In genomic region chr21:32070693-32071330, GRCh38 we compare ENCODE assay signal across 21 cellular contexts.
"Had no signal": no experiment of that assay in that cellular context is flagged by ENCODE, and none has a peak within 500 bp of the region (broad histone marks: within the 10 kb centered on the region; RNA-seq: fewer than 3 reads in every experiment).

No MANE protein-coding gene starts in this region.

- H3K4me3 ChIP-seq: colonic mucosa, mucosa of descending colon, psoas muscle, right lobe of liver, suprapubic skin, thyroid gland, upper lobe of left lung, uterus had no signal

- H3K4me1 ChIP-seq: colonic mucosa, foreskin keratinocyte, psoas muscle, right lobe of liver, thyroid gland, upper lobe of left lung, uterus had no signal

- H3K27me3 ChIP-seq: colonic mucosa, foreskin keratinocyte, neutrophil, right lobe of liver, suprapubic skin, thyroid gland, upper lobe of left lung, uterus had no signal

- H3K27ac Mint-ChIP-seq: natural killer cell; stimulated activated effector memory CD8-positive, alpha-beta T cell treated with anti-CD3 and anti-CD28 coated beads, Interleukin-12 subunit alpha, Interleukin-12 subunit beta, amount 100 ng/mL, for 72 hours had no signal

- H3K36me3 Mint-ChIP-seq: natural killer cell; stimulated activated effector memory CD8-positive, alpha-beta T cell treated with anti-CD3 and anti-CD28 coated beads, Interleukin-12 subunit alpha, Interleukin-12 subunit beta, amount 100 ng/mL, for 72 hours had no signal

- H3K4me1 Mint-ChIP-seq: natural killer cell; stimulated activated effector memory CD8-positive, alpha-beta T cell treated with anti-CD3 and anti-CD28 coated beads, Interleukin-12 subunit alpha, Interleukin-12 subunit beta, amount 100 ng/mL, for 72 hours had no signal

- ATAC-seq: foreskin keratinocyte; mucosa of descending colon; natural killer cell; psoas muscle; right lobe of liver; stimulated activated effector memory CD8-positive, alpha-beta T cell treated with anti-CD3 and anti-CD28 coated beads, Interleukin-12 subunit alpha, Interleukin-12 subunit beta, amount 100 ng/mL, for 72 hours; stimulated activated naive CD8-positive, alpha-beta T cell treated with anti-CD3 and anti-CD28 coated beads, Interleukin-15, Interleukin-2, amounts not matched to agents 100 U/mL and 50 U/mL, for 24 hours had no signal

- H3K36me3 ChIP-seq: colonic mucosa, neutrophil, right lobe of liver, suprapubic skin, thyroid gland, upper lobe of left lung, uterus had no signal

- H3K4me3 Mint-ChIP-seq: natural killer cell; stimulated activated effector memory CD8-positive, alpha-beta T cell treated with anti-CD3 and anti-CD28 coated beads, Interleukin-12 subunit alpha, Interleukin-12 subunit beta, amount 100 ng/mL, for 72 hours had no signal

- DNase-seq: colonic mucosa; dermis blood vessel endothelial cell; erythroblast; foreskin keratinocyte; head of caudate nucleus; hypothalamus; kidney glomerular epithelial cell; mucosa of descending colon; natural killer cell; psoas muscle; retina; right lobe of liver; stimulated activated CD4-positive, alpha-beta T cell treated with anti-CD3 and anti-CD28 coated beads, Interleukin-4, amount 100 ng/mL, for 1 hour; stimulated activated CD8-positive, alpha-beta memory T cell treated with anti-CD3 and anti-CD28 coated beads, Interleukin-4, amount 100 ng/mL, for 48 hours; stimulated activated naive CD8-positive, alpha-beta T cell treated with anti-CD3 and anti-CD28 coated beads, Interleukin-15, Interleukin-2, amounts not matched to agents 100 U/mL and 50 U/mL, for 24 hours; thyroid gland; upper lobe of left lung; uterus had no signal

- H3K27ac ChIP-seq: colonic mucosa, foreskin keratinocyte, neutrophil, psoas muscle, right lobe of liver, suprapubic skin, thyroid gland, upper lobe of left lung, uterus had no signal

- H3K9me3 ChIP-seq: colonic mucosa, mucosa of descending colon, neutrophil, psoas muscle, right lobe of liver, suprapubic skin, thyroid gland, upper lobe of left lung, uterus had no signal

- H3K9me3 Mint-ChIP-seq: natural killer cell; stimulated activated effector memory CD8-positive, alpha-beta T cell treated with anti-CD3 and anti-CD28 coated beads, Interleukin-12 subunit alpha, Interleukin-12 subunit beta, amount 100 ng/mL, for 72 hours had no signal
